14 cellular contexts compared by ENCODE assay signal in the genomic region with DNA sequence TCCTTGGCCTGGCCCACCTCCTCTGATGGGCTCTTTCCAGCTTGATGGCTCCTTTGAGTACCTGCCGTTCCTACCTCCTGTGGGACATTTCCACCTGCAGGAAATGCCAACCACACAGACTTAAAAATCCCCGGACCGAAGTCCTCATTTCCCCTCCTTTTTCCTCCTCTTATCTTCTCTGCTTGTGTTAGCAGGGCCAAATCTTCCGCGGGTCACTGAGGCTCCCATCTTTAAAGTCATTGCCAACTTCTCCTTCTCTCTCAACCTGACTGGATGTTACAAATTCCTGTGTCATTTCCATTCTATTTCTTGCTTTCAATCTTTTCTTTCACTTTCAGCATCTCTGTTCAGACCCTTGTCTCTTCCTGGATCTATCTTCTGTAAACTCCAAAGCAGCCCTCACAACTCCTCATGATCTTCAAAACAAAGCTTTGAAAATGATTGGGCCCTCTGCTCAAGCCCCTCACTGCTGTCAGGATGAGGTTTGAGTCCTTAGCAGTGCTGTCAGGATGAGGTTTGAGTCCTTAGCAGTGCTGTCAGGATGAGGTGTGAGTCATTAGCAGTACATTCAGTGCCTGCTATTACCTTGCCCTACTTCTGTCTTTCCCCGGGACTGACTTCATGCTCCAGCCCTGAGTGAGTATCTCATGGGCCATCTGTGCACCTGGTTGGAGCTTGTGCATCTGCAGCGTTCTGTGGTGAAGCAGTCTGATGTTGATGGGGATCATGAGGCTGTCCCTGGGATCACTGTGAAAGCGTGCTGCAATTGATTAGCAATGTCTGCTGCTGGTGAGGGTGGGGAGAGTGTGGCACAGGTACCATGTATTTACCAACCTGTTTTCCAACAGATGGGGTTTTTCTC.
DNase-seq lines count a peak whose midpoint lies in the region; ATAC-seq and TF ChIP-seq lines count a peak whose summit lies in the region.
"Had no signal": no experiment of that assay in that cellular context is flagged by ENCODE, and none has a peak within 500 bp of the region (broad histone marks: within the 10 kb centered on the region; RNA-seq: fewer than 3 reads in every experiment).

No MANE protein-coding gene starts in this region.

- no peaks in the 10 kb centered on the region for H3K9me3 Mint-ChIP-seq in activated naive CD4-positive, alpha-beta T cell treated with anti-CD3 and anti-CD28 coated beads, Interleukin-2, amount 50 U/mL, for 24 hours
- no peaks in the 10 kb centered on the region for H3K9me3 Mint-ChIP-seq in activated naive CD4-positive, alpha-beta T cell treated with anti-CD3 and anti-CD28 coated beads, Interleukin-2, amount 10 ng/mL, durations not matched to agents 7 days and 5 days
- no peaks in the 10 kb centered on the region for H3K9me3 Mint-ChIP-seq in stimulated activated naive CD8-positive, alpha-beta T cell treated with anti-CD3 and anti-CD28 coated beads, Interleukin-15, amount 100 ng/mL, for 72 hours

- H3K27ac Mint-ChIP-seq in activated naive CD4-positive, alpha-beta T cell treated with anti-CD3 and anti-CD28 coated beads, Interleukin-2, amount 50 U/mL, for 24 hours: peak overlapping the region; percentile 48
- no peak overlapping the region for H3K27ac Mint-ChIP-seq in activated naive CD4-positive, alpha-beta T cell treated with anti-CD3 and anti-CD28 coated beads, Interleukin-2, amount 10 ng/mL, durations not matched to agents 7 days and 5 days
- peak overlapping the region; percentile 2 to 63 for H3K27ac Mint-ChIP-seq in stimulated activated naive CD8-positive, alpha-beta T cell treated with anti-CD3 and anti-CD28 coated beads, Interleukin-15, amount 100 ng/mL, for 72 hours

- ATAC-seq in foreskin keratinocyte: peak; percentile 54
- ATAC-seq in stimulated activated naive CD8-positive, alpha-beta T cell treated with anti-CD3 and anti-CD28 coated beads, Interleukin-15, amount 100 ng/mL, for 72 hours: peak; percentile 76
- ATAC-seq: body of pancreas, heart left ventricle had no signal

- H3K4me1 ChIP-seq in foreskin keratinocyte: no peaks in the 10 kb centered on the region
- H3K4me1 ChIP-seq: body of pancreas had no signal

- no peak overlapping the region for H2AFZ ChIP-seq in SU-DHL-6 (ENCODE audit: low read depth, low read length, severe bottlenecking)

- no peaks in the 10 kb centered on the region for H4K20me1 ChIP-seq in SU-DHL-6 (ENCODE audit: low read depth, low read length)

- H3K36me3 Mint-ChIP-seq in activated naive CD4-positive, alpha-beta T cell treated with anti-CD3 and anti-CD28 coated beads, Interleukin-2, amount 50 U/mL, for 24 hours: peaks cover 2% of the 10 kb centered on the region
- no peaks in the 10 kb centered on the region for H3K36me3 Mint-ChIP-seq in activated naive CD4-positive, alpha-beta T cell treated with anti-CD3 and anti-CD28 coated beads, Interleukin-2, amount 10 ng/mL, durations not matched to agents 7 days and 5 days

- H3K9me3 ChIP-seq in SU-DHL-6 (ENCODE audit: insufficient read depth, low read length): peaks cover 13% of the 10 kb centered on the region
- H3K9me3 ChIP-seq: body of pancreas, heart left ventricle had no signal

- H3K9ac ChIP-seq in SU-DHL-6 (ENCODE audit: low read length): peak overlapping the region; percentile 44

- H3K4me2 ChIP-seq in SU-DHL-6 (ENCODE audit: low read depth, low read length, poor library complexity, severe bottlenecking): peak overlapping the region; percentile 47

- H3K4me3 ChIP-seq in SU-DHL-6 (ENCODE audit: insufficient read depth, low read length, poor library complexity, severe bottlenecking) (peak overlapping the region; percentile 8), H7 (ENCODE audit: insufficient read depth, low read depth, low read length) (no peak overlapping the region)
- H3K4me3 ChIP-seq: body of pancreas, heart left ventricle had no signal

- H3K27me3 ChIP-seq in SU-DHL-6 (ENCODE audit: low read length) (no peaks in the 10 kb centered on the region), foreskin keratinocyte (no peaks in the 10 kb centered on the region), H7 (ENCODE audit: control insufficient read depth, insufficient read depth, low read length) (no peaks in the 10 kb centered on the region)
- H3K27me3 ChIP-seq: body of pancreas had no signal

- H3K79me2 ChIP-seq in SU-DHL-6 (ENCODE audit: insufficient read depth, low read length): no peaks in the 10 kb centered on the region

- CTCF ChIA-PET in activated naive CD4-positive, alpha-beta T cell treated with anti-CD3 and anti-CD28 coated beads, Interleukin-2, amount 10 ng/mL, durations not matched to agents 7 days and 5 days (lab: Charles Lee): interaction anchor here (0.6 to 1.9 kb wide), 4 partner anchors 10 to 180 kb away, joined by 3 to 10 read pairs (median 5); no protein-coding TSS in a partner anchor

- TF ChIP-seq CTCF in SU-DHL-6 (IDR thresholded peaks at IDR 0.05; ENCODE audit: insufficient read depth, low read length, poor library complexity, severe bottlenecking) (no peak), foreskin keratinocyte (conservative IDR thresholded peaks at IDR 0.05) (no peak)

- no peaks in the 10 kb centered on the region for H3K27me3 Mint-ChIP-seq in activated naive CD4-positive, alpha-beta T cell treated with anti-CD3 and anti-CD28 coated beads, Interleukin-2, amount 50 U/mL, for 24 hours
- H3K27me3 Mint-ChIP-seq in activated naive CD4-positive, alpha-beta T cell treated with anti-CD3 and anti-CD28 coated beads, Interleukin-2, amount 10 ng/mL, durations not matched to agents 7 days and 5 days: peaks cover 4% of the 10 kb centered on the region
- no peaks in the 10 kb centered on the region for H3K27me3 Mint-ChIP-seq in stimulated activated naive CD8-positive, alpha-beta T cell treated with anti-CD3 and anti-CD28 coated beads, Interleukin-15, amount 100 ng/mL, for 72 hours

- no peak for DNase-seq in activated naive CD4-positive, alpha-beta T cell treated with anti-CD3 and anti-CD28 coated beads, Interleukin-2, amount 10 ng/mL, durations not matched to agents 7 days and 5 days
- peak in 1 of 2 donors; percentile 9 for DNase-seq in foreskin keratinocyte
- peak in 1 of 2 donors; percentile 23 for DNase-seq in stimulated activated naive CD8-positive, alpha-beta T cell treated with anti-CD3 and anti-CD28 coated beads, Interleukin-15, amount 100 ng/mL, for 72 hours
- no peak for DNase-seq in NCI-H2029 (lab: John Stamatoyannopoulos, UW)
- DNase-seq in NCI-H1048 (lab: John Stamatoyannopoulos, UW): no peak
- DNase-seq in H7: no peak
- DNase-seq: body of pancreas; GF-D8; heart left ventricle; OCI-M1; stimulated activated CD4-positive, alpha-beta T cell treated with anti-CD3 and anti-CD28 coated beads, Interleukin-2, amount 100 ng/mL, for 24 hours; stimulated activated naive CD4-positive, alpha-beta T cell treated with Interleukin-2 at 50 U/mL for 16 hours had no signal

- H3K36me3 ChIP-seq in SU-DHL-6 (ENCODE audit: low read length) (peaks cover 6% of the 10 kb centered on the region; the same call in 1 of the 2 replicates), H7 (replicated peaks; ENCODE audit: control insufficient read depth, insufficient read depth, low read length) (no peaks in the 10 kb centered on the region)
- H3K36me3 ChIP-seq: heart left ventricle had no signal

- H3K4me1 Mint-ChIP-seq in activated naive CD4-positive, alpha-beta T cell treated with anti-CD3 and anti-CD28 coated beads, Interleukin-2, amount 50 U/mL, for 24 hours: peaks cover 32% of the 10 kb centered on the region
- H3K4me1 Mint-ChIP-seq in activated naive CD4-positive, alpha-beta T cell treated with anti-CD3 and anti-CD28 coated beads, Interleukin-2, amount 10 ng/mL, durations not matched to agents 7 days and 5 days: peaks cover 24% of the 10 kb centered on the region
- peaks cover 37% of the 10 kb centered on the region for H3K4me1 Mint-ChIP-seq in stimulated activated naive CD8-positive, alpha-beta T cell treated with anti-CD3 and anti-CD28 coated beads, Interleukin-15, amount 100 ng/mL, for 72 hours

- H3K27ac ChIP-seq in SU-DHL-6 (ENCODE audit: low read depth, low read length) (peak overlapping the region; percentile 89), foreskin keratinocyte (no peak overlapping the region)
- H3K27ac ChIP-seq: body of pancreas, heart left ventricle had no signal

- H3F3A ChIP-seq in SU-DHL-6 (ENCODE audit: insufficient read depth): peaks cover 44% of the 10 kb centered on the region

- peak overlapping the region; percentile 16 for H3K4me3 Mint-ChIP-seq in activated naive CD4-positive, alpha-beta T cell treated with anti-CD3 and anti-CD28 coated beads, Interleukin-2, amount 50 U/mL, for 24 hours
- H3K4me3 Mint-ChIP-seq in activated naive CD4-positive, alpha-beta T cell treated with anti-CD3 and anti-CD28 coated beads, Interleukin-2, amount 10 ng/mL, durations not matched to agents 7 days and 5 days: no peak overlapping the region
- H3K4me3 Mint-ChIP-seq in stimulated activated naive CD8-positive, alpha-beta T cell treated with anti-CD3 and anti-CD28 coated beads, Interleukin-15, amount 100 ng/mL, for 72 hours: peak overlapping the region; percentile 3 to 60

- no peaks in the 10 kb centered on the region for H3K9me2 ChIP-seq in SU-DHL-6 (replicated peaks; ENCODE audit: insufficient read depth, low read length)
